10 cellular contexts compared by ENCODE assay signal in genomic region chrX:71107762-71108360, GRCh38. TPM values are rescaled to one million over a fixed set of nuclear protein-coding genes. Genes with fewer than 3 reads are reported as not detected.
DNase-seq lines count a peak whose midpoint lies in the region; ATAC-seq and TF ChIP-seq lines count a peak whose summit lies in the region.
"Had no signal": no experiment of that assay in that cellular context is flagged by ENCODE, and none has a peak within 500 bp of the region (broad histone marks: within the 10 kb centered on the region; RNA-seq: fewer than 3 reads in every experiment).

No MANE protein-coding gene starts in this region.

- in situ Hi-C loops in GM13976 (cut with MboI; ENCODE audit: low sequenced_read_pairs, unreplicated experiment), result no loop called here

- no peaks in the 10 kb centered on the region for H3K9me3 Mint-ChIP-seq in Caco-2 (ENCODE audit: unreplicated experiment)
- no peaks in the 10 kb centered on the region for H3K9me3 Mint-ChIP-seq in activated T-helper 1 cell treated with anti-CD3 and anti-CD28 coated beads, Interleukin-12 subunit alpha, Interleukin-12 subunit beta, Interleukin-2, Interleukin-4 antibody, amounts not matched to agents 30 ng/mL and 10 ng/mL and 1 ng/mL, durations not matched to agents 14 hours and 24 hours and 36 hours
- H3K9me3 Mint-ChIP-seq in naive thymus-derived CD4-positive, alpha-beta T cell, result peaks cover 0 to 7% (median 0%) of the 10 kb centered on the region in 11 donors

- H3K27ac Mint-ChIP-seq in Caco-2 (ENCODE audit: unreplicated experiment), result peak overlapping the region; percentile 57
- peak overlapping the region; percentile 80 for H3K27ac Mint-ChIP-seq in activated T-helper 1 cell treated with anti-CD3 and anti-CD28 coated beads, Interleukin-12 subunit alpha, Interleukin-12 subunit beta, Interleukin-2, Interleukin-4 antibody, amounts not matched to agents 30 ng/mL and 10 ng/mL and 1 ng/mL, durations not matched to agents 14 hours and 24 hours and 36 hours
- peak overlapping the region; percentile 82 to 100 (median 98) for H3K27ac Mint-ChIP-seq in naive thymus-derived CD4-positive, alpha-beta T cell

- no peaks in the 10 kb centered on the region for H3K36me3 ChIP-seq in Caco-2 (ENCODE audit: control insufficient read depth, insufficient read depth, low read length)
- H3K36me3 ChIP-seq in naive thymus-derived CD4-positive, alpha-beta T cell (ENCODE audit: control insufficient read depth in 2 of 3, insufficient read depth in 3 of 3, low read length in 3 of 3), result peaks cover 9 to 20% (median 11%) of the 10 kb centered on the region in 3 experiments

- peaks cover 31% of the 10 kb centered on the region for H3K4me1 Mint-ChIP-seq in Caco-2 (ENCODE audit: low read depth, unreplicated experiment)
- H3K4me1 Mint-ChIP-seq in activated T-helper 1 cell treated with anti-CD3 and anti-CD28 coated beads, Interleukin-12 subunit alpha, Interleukin-12 subunit beta, Interleukin-2, Interleukin-4 antibody, amounts not matched to agents 30 ng/mL and 10 ng/mL and 1 ng/mL, durations not matched to agents 14 hours and 24 hours and 36 hours (ENCODE audit: low read depth), result peaks cover 69% of the 10 kb centered on the region
- H3K4me1 Mint-ChIP-seq in naive thymus-derived CD4-positive, alpha-beta T cell, result peaks cover 39 to 83% (median 65%) of the 10 kb centered on the region in 7 donors

- H3K4me3 Mint-ChIP-seq in Caco-2 (ENCODE audit: unreplicated experiment), result no peak overlapping the region
- H3K4me3 Mint-ChIP-seq in activated T-helper 1 cell treated with anti-CD3 and anti-CD28 coated beads, Interleukin-12 subunit alpha, Interleukin-12 subunit beta, Interleukin-2, Interleukin-4 antibody, amounts not matched to agents 30 ng/mL and 10 ng/mL and 1 ng/mL, durations not matched to agents 14 hours and 24 hours and 36 hours, result peak overlapping the region; percentile 99
- H3K4me3 Mint-ChIP-seq in naive thymus-derived CD4-positive, alpha-beta T cell, result peak overlapping the region; percentile 93 to 98 (median 98)

- CTCF ChIA-PET in Caco-2 (lab: Charles Lee), result no interaction called here
- CTCF ChIA-PET in naive thymus-derived CD4-positive, alpha-beta T cell (lab: Charles Lee), result interaction anchor here (1.2 kb wide), 1 partner anchor 8 kb away, joined by 4 read pairs; no protein-coding TSS in a partner anchor

- no peak overlapping the region for H3K4me3 ChIP-seq in Caco-2 (ENCODE audit: low read depth, low read length)
- peak overlapping the region; percentile 80 for H3K4me3 ChIP-seq in naive thymus-derived CD4-positive, alpha-beta T cell (ENCODE audit: low read length)

- peaks cover 6% of the 10 kb centered on the region for H3K36me3 Mint-ChIP-seq in Caco-2 (ENCODE audit: insufficient read depth, unreplicated experiment)
- peaks cover 66% of the 10 kb centered on the region for H3K36me3 Mint-ChIP-seq in activated T-helper 1 cell treated with anti-CD3 and anti-CD28 coated beads, Interleukin-12 subunit alpha, Interleukin-12 subunit beta, Interleukin-2, Interleukin-4 antibody, amounts not matched to agents 30 ng/mL and 10 ng/mL and 1 ng/mL, durations not matched to agents 14 hours and 24 hours and 36 hours (ENCODE audit: low read depth)
- H3K36me3 Mint-ChIP-seq in naive thymus-derived CD4-positive, alpha-beta T cell, result peaks cover 15 to 66% (median 42%) of the 10 kb centered on the region in 5 donors

- ATAC-seq in naive thymus-derived CD4-positive, alpha-beta T cell, result no peak
- ATAC-seq in GM19324 (IDR thresholded peaks at IDR 0.05; ENCODE audit: low FRiP score, unreplicated experiment) (no peak), GM19328 (IDR thresholded peaks at IDR 0.05; ENCODE audit: unreplicated experiment) (no peak), left colon (no peak)

- no peaks in the 10 kb centered on the region for H3K9me3 ChIP-seq in Caco-2
- H3K9me3 ChIP-seq in naive thymus-derived CD4-positive, alpha-beta T cell (ENCODE audit: control insufficient read depth in 2 of 3, low read length in 3 of 3), result no peaks in the 10 kb centered on the region

- H3K27ac ChIP-seq in naive thymus-derived CD4-positive, alpha-beta T cell (ENCODE audit: low read depth, low read length), result peak overlapping the region; percentile 96

- POLR2A ChIA-PET in Caco-2 (lab: Charles Lee), result interaction anchor here (0.5 kb wide), 1 partner anchor 11 kb away, joined by 4 read pairs; the partner anchor contains the start of gene MED12
- POLR2A ChIA-PET in naive thymus-derived CD4-positive, alpha-beta T cell (lab: Charles Lee), result interaction anchor here (1.0 to 1.9 kb wide), 4 partner anchors 8 to 34 kb away, joined by 3 to 27 read pairs (median 6); partner anchors contain the start of genes FOXO4 and MED12

- DNase-seq in Caco-2 (no peak), MV-4-11 (lab: John Stamatoyannopoulos, UW) (peak; percentile 58), GM13976 (ENCODE audit: low spot score) (no peak), left colon (no peak)
- peak; percentile 19 for DNase-seq in activated T-helper 1 cell treated with anti-CD3 and anti-CD28 coated beads, Interleukin-12 subunit alpha, Interleukin-12 subunit beta, Interleukin-2, Interleukin-4 antibody, amounts not matched to agents 30 ng/mL and 10 ng/mL and 1 ng/mL, durations not matched to agents 14 hours and 24 hours and 36 hours (ENCODE audit: low spot score)
- peak in 5 of 9 donors; percentile 38 to 61 (median 47) for DNase-seq in naive thymus-derived CD4-positive, alpha-beta T cell
- DNase-seq: DMS79, NCI-H510A treated with DMSO at 0.1 percent for 48 hours had no signal

- BruUV-seq in Caco-2 (replicated peaks; lab: Mats Ljungman, UMichigan), result no TSS peak

- H3K4me1 ChIP-seq in Caco-2, result peaks cover 9% of the 10 kb centered on the region
- H3K4me1 ChIP-seq in naive thymus-derived CD4-positive, alpha-beta T cell (ENCODE audit: control insufficient read depth in 2 of 2, insufficient read depth in 2 of 2, low read length in 2 of 2), result peaks cover 51 to 59% of the 10 kb centered on the region in 2 donors

- no peaks in the 10 kb centered on the region for H3K27me3 Mint-ChIP-seq in Caco-2 (ENCODE audit: insufficient read depth, unreplicated experiment)
- H3K27me3 Mint-ChIP-seq in activated T-helper 1 cell treated with anti-CD3 and anti-CD28 coated beads, Interleukin-12 subunit alpha, Interleukin-12 subunit beta, Interleukin-2, Interleukin-4 antibody, amounts not matched to agents 30 ng/mL and 10 ng/mL and 1 ng/mL, durations not matched to agents 14 hours and 24 hours and 36 hours (ENCODE audit: insufficient read depth), result no peaks in the 10 kb centered on the region
- no peaks in the 10 kb centered on the region for H3K27me3 Mint-ChIP-seq in naive thymus-derived CD4-positive, alpha-beta T cell

- no peak for TF ChIP-seq CTCF in Caco-2 (IDR thresholded peaks at IDR 0.05; ENCODE audit: insufficient read depth in 1 of 2, low read depth in 1 of 2, low read length in 1 of 2, severe bottlenecking in 1 of 2, unreplicated experiment in 1 of 2)
- no peak for TF ChIP-seq CTCF in GM13976 (IDR thresholded peaks at IDR 0.05; ENCODE audit: borderline replicate concordance, control extremely low read depth, extremely low read depth, insufficient read depth, missing control alignments)

- no peaks in the 10 kb centered on the region for H3K27me3 ChIP-seq in Caco-2 (replicated peaks; ENCODE audit: control insufficient read depth, insufficient read depth, low read length)
- no peaks in the 10 kb centered on the region for H3K27me3 ChIP-seq in naive thymus-derived CD4-positive, alpha-beta T cell (ENCODE audit: control insufficient read depth in 2 of 2, insufficient read depth in 2 of 2, low read length in 2 of 2)

- intact Hi-C loops in Caco-2 (cut with micrococcal nuclease; ENCODE audit: unreplicated experiment), result no loop called here
- intact Hi-C loops in activated T-helper 1 cell treated with anti-CD3 and anti-CD28 coated beads, Interleukin-12 subunit alpha, Interleukin-12 subunit beta, Interleukin-2, Interleukin-4 antibody, amounts not matched to agents 30 ng/mL and 10 ng/mL and 1 ng/mL, durations not matched to agents 14 hours and 24 hours and 36 hours (cut with micrococcal nuclease), result no loop called here
- intact Hi-C loops in naive thymus-derived CD4-positive, alpha-beta T cell (cut with micrococcal nuclease), result loop anchor here (1.0 kb wide), 1 partner anchor 10 kb away; the partner anchor contains the start of gene MED12 (in 2 of the 2)
- intact Hi-C loops in left colon (cut with DNase I, micrococcal nuclease), result no loop called here

RNA-seq across cellular contexts. Expression of gene CXorf65, which starts 1.3 kb away (rescaled TPM):
- total RNA-seq in Caco-2 (2022) (1.5 TPM in 1 of 2 replicates, not detected in the other), left colon (not detected)
- total RNA-seq in activated T-helper 1 cell treated with anti-CD3 and anti-CD28 coated beads, Interleukin-12 subunit alpha, Interleukin-12 subunit beta, Interleukin-2, Interleukin-4 antibody, amounts not matched to agents 30 ng/mL and 10 ng/mL and 1 ng/mL, durations not matched to agents 14 hours and 24 hours and 36 hours, result 17.1 and 21.2 TPM in 2 replicates
- 10 to 100 TPM; 26.5 to 83.4 (median 57.8) TPM for total RNA-seq in naive thymus-derived CD4-positive, alpha-beta T cell
- 1 to 10 TPM in 1 of 2 donors, under 1 TPM in 1; 0.31 to 4.3 TPM for polyA plus RNA-seq in naive thymus-derived CD4-positive, alpha-beta T cell

RNA-seq across cellular contexts. Expression of gene IL2RG, which starts 3.5 kb away (rescaled TPM):
- total RNA-seq in Caco-2 (2022) (5.1 and 9.6 TPM in 2 replicates), left colon (10 to 100 TPM; 47.7 to 98.7 TPM)
- 375 and 397 TPM in 2 replicates for total RNA-seq in activated T-helper 1 cell treated with anti-CD3 and anti-CD28 coated beads, Interleukin-12 subunit alpha, Interleukin-12 subunit beta, Interleukin-2, Interleukin-4 antibody, amounts not matched to agents 30 ng/mL and 10 ng/mL and 1 ng/mL, durations not matched to agents 14 hours and 24 hours and 36 hours
- 100 to 1,000 TPM; 228 to 671 (median 329) TPM for total RNA-seq in naive thymus-derived CD4-positive, alpha-beta T cell
- 1,000 to 10,000 TPM in 1 of 2 donors, 100 to 1,000 TPM in 1; 933 to 1,015 TPM for polyA plus RNA-seq in naive thymus-derived CD4-positive, alpha-beta T cell

RNA-seq across cellular contexts. Expression of gene MED12, which starts 10.5 kb away (rescaled TPM):
- total RNA-seq in Caco-2 (2022) (44.1 and 55.4 TPM in 2 replicates), left colon (10 to 100 TPM; 35.4 to 37.9 TPM)
- 59.9 and 65.4 TPM in 2 replicates for total RNA-seq in activated T-helper 1 cell treated with anti-CD3 and anti-CD28 coated beads, Interleukin-12 subunit alpha, Interleukin-12 subunit beta, Interleukin-2, Interleukin-4 antibody, amounts not matched to agents 30 ng/mL and 10 ng/mL and 1 ng/mL, durations not matched to agents 14 hours and 24 hours and 36 hours
- total RNA-seq in naive thymus-derived CD4-positive, alpha-beta T cell, result 100 to 1,000 TPM in 1 of 5 experiments, 10 to 100 TPM in 4; 71.1 to 104 (median 77.4) TPM
- 10 to 100 TPM; 12.5 to 22.2 TPM for polyA plus RNA-seq in naive thymus-derived CD4-positive, alpha-beta T cell

RNA-seq across cellular contexts. Expression of gene FOXO4, which starts 12.2 kb away (rescaled TPM):
- total RNA-seq in Caco-2 (2022) (13.7 and 17.4 TPM in 2 replicates), left colon (10 to 100 TPM; 32.5 to 54.2 TPM)
- total RNA-seq in activated T-helper 1 cell treated with anti-CD3 and anti-CD28 coated beads, Interleukin-12 subunit alpha, Interleukin-12 subunit beta, Interleukin-2, Interleukin-4 antibody, amounts not matched to agents 30 ng/mL and 10 ng/mL and 1 ng/mL, durations not matched to agents 14 hours and 24 hours and 36 hours, result 10.7 and 11.9 TPM in 2 replicates
- total RNA-seq in naive thymus-derived CD4-positive, alpha-beta T cell, result 10 to 100 TPM; 11.9 to 40.6 (median 30.0) TPM
- polyA plus RNA-seq in naive thymus-derived CD4-positive, alpha-beta T cell, result 1 to 10 TPM; 1.2 to 2.3 TPM

RNA-seq across cellular contexts. Expression of gene NLGN3, which starts 36.8 kb away (rescaled TPM):
- 0.61 and 0.67 TPM in 2 replicates for total RNA-seq in Caco-2 (2022)
- total RNA-seq in activated T-helper 1 cell treated with anti-CD3 and anti-CD28 coated beads, Interleukin-12 subunit alpha, Interleukin-12 subunit beta, Interleukin-2, Interleukin-4 antibody, amounts not matched to agents 30 ng/mL and 10 ng/mL and 1 ng/mL, durations not matched to agents 14 hours and 24 hours and 36 hours, result 1.1 and 1.6 TPM in 2 replicates
- 1 to 10 TPM; 2.3 to 4.6 (median 3.0) TPM for total RNA-seq in naive thymus-derived CD4-positive, alpha-beta T cell
- polyA plus RNA-seq in naive thymus-derived CD4-positive, alpha-beta T cell, result under 1 TPM; 0.09 to 0.24 TPM
- total RNA-seq in left colon, result 1 to 10 TPM in 1 of 2 donors, under 1 TPM in 1; 0.67 to 1.1 TPM

Comparison
In these comparisons a context has a peak if more than half of its experiments do, and no peak if none do; other contexts are left out.
1. DNase-seq: peak in MV-4-11 (single experiment), activated T-helper 1 cell treated with anti-CD3 and anti-CD28 coated beads, Interleukin-12 subunit alpha, Interleukin-12 subunit beta, Interleukin-2, Interleukin-4 antibody, amounts not matched to agents 30 ng/mL and 10 ng/mL and 1 ng/mL, durations not matched to agents 14 hours and 24 hours and 36 hours (single experiment) and naive thymus-derived CD4-positive, alpha-beta T cell (5 of 9); none in Caco-2 (0 of 2), GM13976 (single experiment) and left colon (0 of 2).
2. intact Hi-C loops: an anchor here in naive thymus-derived CD4-positive, alpha-beta T cell (1.0 kb wide); none called in Caco-2, activated T-helper 1 cell treated with anti-CD3 and anti-CD28 coated beads, Interleukin-12 subunit alpha, Interleukin-12 subunit beta, Interleukin-2, Interleukin-4 antibody, amounts not matched to agents 30 ng/mL and 10 ng/mL and 1 ng/mL, durations not matched to agents 14 hours and 24 hours and 36 hours and left colon.
3. Peak in every context shown above with its lines, with median percentiles within 50 percentile points of each other: H3K27ac Mint-ChIP-seq.